In the genomic region with DNA sequence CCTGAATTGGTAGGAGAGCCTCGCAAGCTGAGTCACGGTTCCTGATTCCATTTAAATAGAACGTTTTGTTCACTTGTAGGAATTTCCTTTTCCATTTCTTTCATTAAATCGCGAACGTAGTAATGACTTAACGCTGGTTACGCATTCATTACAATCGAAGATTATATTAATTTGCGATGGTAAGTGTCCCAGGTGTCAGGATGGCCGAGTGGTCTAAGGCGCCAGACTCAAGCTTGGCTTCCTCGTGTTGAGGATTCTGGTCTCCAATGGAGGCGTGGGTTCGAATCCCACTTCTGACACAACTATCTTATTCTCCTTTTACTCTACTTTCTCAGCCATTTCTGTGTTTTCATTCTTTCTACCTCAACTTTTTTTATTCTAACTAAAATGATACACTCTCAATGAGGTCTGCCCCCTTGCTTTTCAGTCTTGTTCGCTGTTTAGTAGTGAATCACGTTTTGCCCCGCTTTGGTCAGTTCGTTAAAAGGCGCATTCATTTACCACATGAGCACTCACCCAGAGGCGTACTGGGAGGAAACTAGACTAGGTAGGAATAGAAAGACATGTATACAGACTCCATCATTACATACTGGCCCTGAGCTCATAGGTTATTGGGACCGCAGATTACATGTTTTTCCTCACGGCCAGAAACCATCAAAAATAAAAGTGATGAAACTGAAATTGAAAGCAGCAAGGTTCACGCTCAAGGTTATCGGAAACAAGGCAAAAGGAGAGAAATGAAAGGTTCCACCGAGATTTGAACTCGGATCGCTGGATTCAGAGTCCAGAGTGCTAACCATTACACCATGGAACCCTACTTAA, we compare ENCODE assay signal across 1 cellular context.
TF ChIP-seq lines count a peak whose summit lies in the region.

No MANE protein-coding gene starts in this region.

TF ChIP-seq in K562, 482 proteins besides CTCF, POLR2A, EP300 and RAD21 (continued from another document and continues in another):
- TF ChIP-seq, protein P1, sequence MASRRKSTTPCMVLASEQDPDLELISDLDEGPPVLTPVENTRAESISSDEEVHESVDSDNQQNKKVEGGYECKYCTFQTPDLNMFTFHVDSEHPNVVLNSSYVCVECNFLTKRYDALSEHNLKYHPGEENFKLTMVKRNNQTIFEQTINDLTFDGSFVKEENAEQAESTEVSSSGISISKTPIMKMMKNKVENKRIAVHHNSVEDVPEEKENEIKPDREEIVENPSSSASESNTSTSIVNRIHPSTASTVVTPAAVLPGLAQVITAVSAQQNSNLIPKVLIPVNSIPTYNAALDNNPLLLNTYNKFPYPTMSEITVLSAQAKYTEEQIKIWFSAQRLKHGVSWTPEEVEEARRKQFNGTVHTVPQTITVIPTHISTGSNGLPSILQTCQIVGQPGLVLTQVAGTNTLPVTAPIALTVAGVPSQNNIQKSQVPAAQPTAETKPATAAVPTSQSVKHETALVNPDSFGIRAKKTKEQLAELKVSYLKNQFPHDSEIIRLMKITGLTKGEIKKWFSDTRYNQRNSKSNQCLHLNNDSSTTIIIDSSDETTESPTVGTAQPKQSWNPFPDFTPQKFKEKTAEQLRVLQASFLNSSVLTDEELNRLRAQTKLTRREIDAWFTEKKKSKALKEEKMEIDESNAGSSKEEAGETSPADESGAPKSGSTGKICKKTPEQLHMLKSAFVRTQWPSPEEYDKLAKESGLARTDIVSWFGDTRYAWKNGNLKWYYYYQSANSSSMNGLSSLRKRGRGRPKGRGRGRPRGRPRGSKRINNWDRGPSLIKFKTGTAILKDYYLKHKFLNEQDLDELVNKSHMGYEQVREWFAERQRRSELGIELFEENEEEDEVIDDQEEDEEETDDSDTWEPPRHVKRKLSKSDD (conservative IDR thresholded peaks at IDR 0.05; ENCODE audit: low read length): no peak; the same call in 1 of the 2 replicates
- TF ChIP-seq TBP (optimal IDR thresholded peaks at IDR 0.05; ENCODE audit: low read depth, low read length) (peak; percentile 100), EP400 (IDR thresholded peaks at IDR 0.05) (peak; percentile 83), ZNF174 (CRISPR knock-in tag; IDR thresholded peaks at IDR 0.05) (no peak), KDM4B (IDR thresholded peaks at IDR 0.05; ENCODE audit: borderline replicate concordance in 2 of 2, low read depth in 1 of 2) (no peak), KDM2B (CRISPR knock-in tag; IDR thresholded peaks at IDR 0.05) (peak; percentile 82; the same call in 1 of the 2 replicates), GATA2 (CRISPR knock-in tag; IDR thresholded peaks at IDR 0.05) (no peak), SIN3A (IDR thresholded peaks at IDR 0.05; ENCODE audit: borderline replicate concordance in 2 of 2, control insufficient read depth in 1 of 2, low read depth in 2 of 2, low read length in 2 of 2) (peak in 1 of 2 experiments; percentile 58; a peak in 2 of 4 replicates), PCBP2 (IDR thresholded peaks at IDR 0.05; ENCODE audit: low read depth, low read length, poor library complexity, severe bottlenecking) (no peak), RFX7 (CRISPR knock-in tag; IDR thresholded peaks at IDR 0.05) (no peak), COPS2 (conservative IDR thresholded peaks at IDR 0.05) (no peak), CHD1 (IDR thresholded peaks at IDR 0.05; ENCODE audit: low read length) (peak; percentile 34), RCOR1 (IDR thresholded peaks at IDR 0.05; ENCODE audit: borderline replicate concordance in 1 of 2, low read depth in 2 of 2, low read length in 2 of 2) (peak in 1 of 2 experiments; percentile 70; a peak in 1 of 4 replicates), FOXK1 (CRISPR knock-in tag; IDR thresholded peaks at IDR 0.05; ENCODE audit: borderline replicate concordance) (0 out of 2 replicates have a peak, but pooled peaks have one; percentile 7), MTA3 (IDR thresholded peaks at IDR 0.05; ENCODE audit: borderline replicate concordance) (no peak; the same call in 1 of the 2 replicates), E2F3 (CRISPR knock-in tag; IDR thresholded peaks at IDR 0.05) (no peak), ZNF717 (CRISPR knock-in tag; IDR thresholded peaks at IDR 0.05) (0 out of 2 replicates have a peak, but pooled peaks have one; percentile 40), PHB2 (IDR thresholded peaks at IDR 0.05; ENCODE audit: low read depth) (0 out of 2 replicates have a peak, but pooled peaks have one; percentile 26), CREBBP (IDR thresholded peaks at IDR 0.05; ENCODE audit: low read depth, low read length) (no peak), DMBX1 (CRISPR knock-in tag; IDR thresholded peaks at IDR 0.05; ENCODE audit: borderline replicate concordance) (no peak; the same call in 1 of the 2 replicates), TBL1XR1 (IDR thresholded peaks at IDR 0.05; ENCODE audit: low read length in 2 of 2) (peak; percentile 54 to 100; a peak in 3 of 4 replicates), MTA2 (IDR thresholded peaks at IDR 0.05; ENCODE audit: low read depth) (no peak), TCFL5 (CRISPR knock-in tag; conservative IDR thresholded peaks at IDR 0.05) (no peak)
- TF ChIP-seq, protein P2, sequence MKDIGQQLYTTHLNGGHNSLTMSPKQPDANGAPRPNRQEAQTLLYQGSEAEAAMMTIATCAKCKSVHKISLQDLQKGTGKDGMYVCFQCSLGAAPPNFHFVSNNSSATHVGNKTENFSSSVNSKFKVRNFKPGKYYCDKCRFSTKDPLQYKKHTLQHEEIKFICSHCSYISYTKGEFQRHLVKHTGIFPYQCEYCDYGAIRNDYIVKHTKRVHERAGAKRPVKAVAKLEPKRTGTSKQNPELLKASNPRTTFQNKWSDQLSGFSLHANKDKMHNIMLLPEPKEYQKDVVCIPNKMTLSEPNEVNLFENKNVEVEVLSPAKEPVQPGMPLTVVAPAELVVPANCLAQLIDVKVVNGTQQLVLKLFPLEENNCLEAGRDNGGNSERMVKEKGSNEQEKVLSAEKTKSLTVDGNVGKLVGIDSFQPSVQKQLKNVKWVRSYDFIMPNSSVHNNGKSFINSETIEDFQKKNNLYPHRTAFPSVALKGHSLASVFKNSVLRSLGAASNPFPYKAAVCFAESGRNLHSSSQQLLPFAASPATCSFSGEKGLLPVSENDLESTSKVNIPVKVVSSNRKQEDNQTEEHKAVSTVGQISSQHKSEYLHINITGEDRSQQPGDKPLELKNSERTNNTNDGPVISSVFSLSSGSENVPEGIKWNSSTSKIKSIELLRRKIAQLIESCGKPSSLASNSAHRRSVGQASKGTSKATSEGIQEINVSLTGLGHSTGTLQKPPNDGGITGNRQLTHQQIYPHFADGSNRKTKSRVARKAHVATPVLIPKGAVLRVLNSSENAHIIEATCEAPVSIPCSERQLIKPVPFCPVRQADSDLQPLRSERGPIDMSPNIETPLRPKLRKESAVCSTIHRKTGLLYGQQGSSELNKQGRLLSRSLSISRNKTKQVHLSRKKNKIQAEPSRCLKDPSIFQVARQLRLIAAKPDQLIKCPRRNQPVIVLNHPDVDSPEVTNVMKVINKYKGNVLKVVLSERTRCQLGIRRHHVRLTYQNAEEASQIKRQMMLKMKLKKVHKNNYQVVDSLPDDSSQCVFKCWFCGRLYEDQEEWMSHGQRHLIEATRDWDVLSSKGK (CRISPR knock-in tag; IDR thresholded peaks at IDR 0.05): no peak
- TF ChIP-seq, protein P3, sequence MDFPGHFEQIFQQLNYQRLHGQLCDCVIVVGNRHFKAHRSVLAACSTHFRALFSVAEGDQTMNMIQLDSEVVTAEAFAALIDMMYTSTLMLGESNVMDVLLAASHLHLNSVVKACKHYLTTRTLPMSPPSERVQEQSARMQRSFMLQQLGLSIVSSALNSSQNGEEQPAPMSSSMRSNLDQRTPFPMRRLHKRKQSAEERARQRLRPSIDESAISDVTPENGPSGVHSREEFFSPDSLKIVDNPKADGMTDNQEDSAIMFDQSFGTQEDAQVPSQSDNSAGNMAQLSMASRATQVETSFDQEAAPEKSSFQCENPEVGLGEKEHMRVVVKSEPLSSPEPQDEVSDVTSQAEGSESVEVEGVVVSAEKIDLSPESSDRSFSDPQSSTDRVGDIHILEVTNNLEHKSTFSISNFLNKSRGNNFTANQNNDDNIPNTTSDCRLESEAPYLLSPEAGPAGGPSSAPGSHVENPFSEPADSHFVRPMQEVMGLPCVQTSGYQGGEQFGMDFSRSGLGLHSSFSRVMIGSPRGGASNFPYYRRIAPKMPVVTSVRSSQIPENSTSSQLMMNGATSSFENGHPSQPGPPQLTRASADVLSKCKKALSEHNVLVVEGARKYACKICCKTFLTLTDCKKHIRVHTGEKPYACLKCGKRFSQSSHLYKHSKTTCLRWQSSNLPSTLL (IDR thresholded peaks at IDR 0.05): peak; percentile 88
- TF ChIP-seq, protein P4, sequence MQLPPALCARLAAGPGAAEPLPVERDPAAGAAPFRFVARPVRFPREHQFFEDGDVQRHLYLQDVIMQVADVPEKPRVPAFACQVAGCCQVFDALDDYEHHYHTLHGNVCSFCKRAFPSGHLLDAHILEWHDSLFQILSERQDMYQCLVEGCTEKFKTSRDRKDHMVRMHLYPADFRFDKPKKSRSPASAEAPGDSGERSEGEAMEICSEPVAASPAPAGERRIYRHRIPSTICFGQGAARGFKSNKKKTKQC (CRISPR knock-in tag; IDR thresholded peaks at IDR 0.05): peak; percentile 42; the same call in 1 of the 2 replicates
- TF ChIP-seq, protein P5, sequence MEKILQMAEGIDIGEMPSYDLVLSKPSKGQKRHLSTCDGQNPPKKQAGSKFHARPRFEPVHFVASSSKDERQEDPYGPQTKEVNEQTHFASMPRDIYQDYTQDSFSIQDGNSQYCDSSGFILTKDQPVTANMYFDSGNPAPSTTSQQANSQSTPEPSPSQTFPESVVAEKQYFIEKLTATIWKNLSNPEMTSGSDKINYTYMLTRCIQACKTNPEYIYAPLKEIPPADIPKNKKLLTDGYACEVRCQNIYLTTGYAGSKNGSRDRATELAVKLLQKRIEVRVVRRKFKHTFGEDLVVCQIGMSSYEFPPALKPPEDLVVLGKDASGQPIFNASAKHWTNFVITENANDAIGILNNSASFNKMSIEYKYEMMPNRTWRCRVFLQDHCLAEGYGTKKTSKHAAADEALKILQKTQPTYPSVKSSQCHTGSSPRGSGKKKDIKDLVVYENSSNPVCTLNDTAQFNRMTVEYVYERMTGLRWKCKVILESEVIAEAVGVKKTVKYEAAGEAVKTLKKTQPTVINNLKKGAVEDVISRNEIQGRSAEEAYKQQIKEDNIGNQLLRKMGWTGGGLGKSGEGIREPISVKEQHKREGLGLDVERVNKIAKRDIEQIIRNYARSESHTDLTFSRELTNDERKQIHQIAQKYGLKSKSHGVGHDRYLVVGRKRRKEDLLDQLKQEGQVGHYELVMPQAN (IDR thresholded peaks at IDR 0.05; ENCODE audit: borderline replicate concordance): peak; percentile 60; the same call in 1 of the 2 replicates
- TF ChIP-seq, protein P6, sequence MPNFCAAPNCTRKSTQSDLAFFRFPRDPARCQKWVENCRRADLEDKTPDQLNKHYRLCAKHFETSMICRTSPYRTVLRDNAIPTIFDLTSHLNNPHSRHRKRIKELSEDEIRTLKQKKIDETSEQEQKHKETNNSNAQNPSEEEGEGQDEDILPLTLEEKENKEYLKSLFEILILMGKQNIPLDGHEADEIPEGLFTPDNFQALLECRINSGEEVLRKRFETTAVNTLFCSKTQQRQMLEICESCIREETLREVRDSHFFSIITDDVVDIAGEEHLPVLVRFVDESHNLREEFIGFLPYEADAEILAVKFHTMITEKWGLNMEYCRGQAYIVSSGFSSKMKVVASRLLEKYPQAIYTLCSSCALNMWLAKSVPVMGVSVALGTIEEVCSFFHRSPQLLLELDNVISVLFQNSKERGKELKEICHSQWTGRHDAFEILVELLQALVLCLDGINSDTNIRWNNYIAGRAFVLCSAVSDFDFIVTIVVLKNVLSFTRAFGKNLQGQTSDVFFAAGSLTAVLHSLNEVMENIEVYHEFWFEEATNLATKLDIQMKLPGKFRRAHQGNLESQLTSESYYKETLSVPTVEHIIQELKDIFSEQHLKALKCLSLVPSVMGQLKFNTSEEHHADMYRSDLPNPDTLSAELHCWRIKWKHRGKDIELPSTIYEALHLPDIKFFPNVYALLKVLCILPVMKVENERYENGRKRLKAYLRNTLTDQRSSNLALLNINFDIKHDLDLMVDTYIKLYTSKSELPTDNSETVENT (CRISPR knock-in tag; IDR thresholded peaks at IDR 0.05): no peak
- TF ChIP-seq, protein P7, sequence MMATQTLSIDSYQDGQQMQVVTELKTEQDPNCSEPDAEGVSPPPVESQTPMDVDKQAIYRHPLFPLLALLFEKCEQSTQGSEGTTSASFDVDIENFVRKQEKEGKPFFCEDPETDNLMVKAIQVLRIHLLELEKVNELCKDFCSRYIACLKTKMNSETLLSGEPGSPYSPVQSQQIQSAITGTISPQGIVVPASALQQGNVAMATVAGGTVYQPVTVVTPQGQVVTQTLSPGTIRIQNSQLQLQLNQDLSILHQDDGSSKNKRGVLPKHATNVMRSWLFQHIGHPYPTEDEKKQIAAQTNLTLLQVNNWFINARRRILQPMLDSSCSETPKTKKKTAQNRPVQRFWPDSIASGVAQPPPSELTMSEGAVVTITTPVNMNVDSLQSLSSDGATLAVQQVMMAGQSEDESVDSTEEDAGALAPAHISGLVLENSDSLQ (IDR thresholded peaks at IDR 0.05): 0 out of 2 replicates have a peak, but pooled peaks have one; percentile 35
- TF ChIP-seq, protein P8, sequence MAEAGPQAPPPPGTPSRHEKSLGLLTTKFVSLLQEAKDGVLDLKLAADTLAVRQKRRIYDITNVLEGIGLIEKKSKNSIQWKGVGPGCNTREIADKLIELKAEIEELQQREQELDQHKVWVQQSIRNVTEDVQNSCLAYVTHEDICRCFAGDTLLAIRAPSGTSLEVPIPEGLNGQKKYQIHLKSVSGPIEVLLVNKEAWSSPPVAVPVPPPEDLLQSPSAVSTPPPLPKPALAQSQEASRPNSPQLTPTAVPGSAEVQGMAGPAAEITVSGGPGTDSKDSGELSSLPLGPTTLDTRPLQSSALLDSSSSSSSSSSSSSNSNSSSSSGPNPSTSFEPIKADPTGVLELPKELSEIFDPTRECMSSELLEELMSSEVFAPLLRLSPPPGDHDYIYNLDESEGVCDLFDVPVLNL (CRISPR knock-in tag; IDR thresholded peaks at IDR 0.05; ENCODE audit: low read depth): no peak
- TF ChIP-seq, protein P9, sequence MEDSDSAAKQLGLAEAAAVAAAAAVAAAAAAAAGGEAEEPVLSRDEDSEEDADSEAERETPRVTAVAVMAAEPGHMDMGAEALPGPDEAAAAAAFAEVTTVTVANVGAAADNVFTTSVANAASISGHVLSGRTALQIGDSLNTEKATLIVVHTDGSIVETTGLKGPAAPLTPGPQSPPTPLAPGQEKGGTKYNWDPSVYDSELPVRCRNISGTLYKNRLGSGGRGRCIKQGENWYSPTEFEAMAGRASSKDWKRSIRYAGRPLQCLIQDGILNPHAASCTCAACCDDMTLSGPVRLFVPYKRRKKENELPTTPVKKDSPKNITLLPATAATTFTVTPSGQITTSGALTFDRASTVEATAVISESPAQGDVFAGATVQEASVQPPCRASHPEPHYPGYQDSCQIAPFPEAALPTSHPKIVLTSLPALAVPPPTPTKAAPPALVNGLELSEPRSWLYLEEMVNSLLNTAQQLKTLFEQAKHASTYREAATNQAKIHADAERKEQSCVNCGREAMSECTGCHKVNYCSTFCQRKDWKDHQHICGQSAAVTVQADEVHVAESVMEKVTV (CRISPR knock-in tag; IDR thresholded peaks at IDR 0.05): 0 out of 2 replicates have a peak, but pooled peaks have one; percentile 3
- TF ChIP-seq, protein P10, sequence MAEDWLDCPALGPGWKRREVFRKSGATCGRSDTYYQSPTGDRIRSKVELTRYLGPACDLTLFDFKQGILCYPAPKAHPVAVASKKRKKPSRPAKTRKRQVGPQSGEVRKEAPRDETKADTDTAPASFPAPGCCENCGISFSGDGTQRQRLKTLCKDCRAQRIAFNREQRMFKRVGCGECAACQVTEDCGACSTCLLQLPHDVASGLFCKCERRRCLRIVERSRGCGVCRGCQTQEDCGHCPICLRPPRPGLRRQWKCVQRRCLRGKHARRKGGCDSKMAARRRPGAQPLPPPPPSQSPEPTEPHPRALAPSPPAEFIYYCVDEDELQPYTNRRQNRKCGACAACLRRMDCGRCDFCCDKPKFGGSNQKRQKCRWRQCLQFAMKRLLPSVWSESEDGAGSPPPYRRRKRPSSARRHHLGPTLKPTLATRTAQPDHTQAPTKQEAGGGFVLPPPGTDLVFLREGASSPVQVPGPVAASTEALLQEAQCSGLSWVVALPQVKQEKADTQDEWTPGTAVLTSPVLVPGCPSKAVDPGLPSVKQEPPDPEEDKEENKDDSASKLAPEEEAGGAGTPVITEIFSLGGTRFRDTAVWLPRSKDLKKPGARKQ (CRISPR knock-in tag; IDR thresholded peaks at IDR 0.05): no peak
